ENCODE assay signal across 8 cellular contexts in the genomic region with DNA sequence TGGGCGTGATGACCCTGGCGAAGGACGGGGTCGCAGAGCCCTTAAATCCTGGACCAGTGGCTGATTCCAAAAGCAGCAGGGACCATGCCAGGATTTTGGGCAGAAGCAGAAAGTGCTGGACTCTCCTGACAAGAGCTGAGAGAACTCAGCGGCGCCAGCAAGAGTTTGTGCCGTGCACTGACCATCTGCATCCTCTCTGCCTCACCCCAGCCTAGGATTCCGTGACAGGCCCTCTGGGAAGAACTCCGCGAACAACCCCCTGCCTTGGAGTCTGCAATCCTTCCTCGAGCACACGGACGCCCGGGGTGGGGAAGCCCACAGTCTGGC. TPM values are rescaled to one million over a fixed set of nuclear protein-coding genes. Genes with fewer than 3 reads are reported as not detected.
DNase-seq lines count a peak whose midpoint lies in the region; ATAC-seq, FAIRE-seq and TF ChIP-seq lines count a peak whose summit lies in the region.

No MANE protein-coding gene starts in this region.

- H3K9ac ChIP-seq in astrocyte (ENCODE audit: low read length), result peak overlapping the region; percentile 96

- H3K4me3 ChIP-seq in astrocyte (ENCODE audit: insufficient read depth, low read depth, low read length) (peak overlapping the region; percentile 89), thoracic aorta (peak overlapping the region; percentile 89)

- ATAC-seq in thoracic aorta (ENCODE audit: insufficient number of reproducible peaks, low FRiP score, low read depth) (no peak), GM19467 (IDR thresholded peaks at IDR 0.05; ENCODE audit: unreplicated experiment) (no peak), GM19397 (IDR thresholded peaks at IDR 0.05; ENCODE audit: unreplicated experiment) (no peak)

- no peak for FAIRE-seq in astrocyte (lab: Jason Lieb, UNC)

- H3K36me3 ChIP-seq in astrocyte (ENCODE audit: insufficient read depth, low read length) (peaks cover 6% of the 10 kb centered on the region), thoracic aorta (peaks cover 16% of the 10 kb centered on the region)

- H2AFZ ChIP-seq in astrocyte (ENCODE audit: low read depth, low read length), result peak overlapping the region; percentile 95

- no peak for DNase-seq in T-helper 2 cell treated with Interferon-gamma antibody and Interleukin-4, amounts not matched to agents 5 μg/mL and 100 μg/mL, for 36 hours (ENCODE audit: low spot score)
- DNase-seq in T-helper 2 cell (no peak), astrocyte (ENCODE audit: low read depth) (peak; percentile 16), thoracic aorta (ENCODE audit: low spot score) (no peak)
- DNase-seq in effector CD4-positive, alpha-beta T cell, result no peak

- H3K4me1 Mint-ChIP-seq in T-helper 2 cell treated with Interferon-gamma antibody and Interleukin-4, amounts not matched to agents 5 μg/mL and 100 μg/mL, for 36 hours (ENCODE audit: low read depth), result peaks cover 11% of the 10 kb centered on the region
- peaks cover 4% of the 10 kb centered on the region for H3K4me1 Mint-ChIP-seq in astrocyte (ENCODE audit: low read depth, unreplicated experiment)

- H3K4me1 ChIP-seq in astrocyte (ENCODE audit: insufficient read depth, low read length) (peaks cover 7% of the 10 kb centered on the region), thoracic aorta (ENCODE audit: control insufficient read depth in 1 of 2, low read depth in 2 of 2) (peaks cover 7 to 26% of the 10 kb centered on the region in 2 donors)

- H3K27me3 ChIP-seq in astrocyte (ENCODE audit: insufficient read depth, low read length) (no peaks in the 10 kb centered on the region), layer of hippocampus (ENCODE audit: control insufficient read depth, insufficient read depth, low read length) (no peaks in the 10 kb centered on the region), thoracic aorta (replicated peaks; ENCODE audit: insufficient read depth) (no peaks in the 10 kb centered on the region)

- H3K9me3 ChIP-seq in astrocyte (ENCODE audit: insufficient read depth, low read depth, low read length), result no peaks in the 10 kb centered on the region
- no peaks in the 10 kb centered on the region for H3K9me3 ChIP-seq in thoracic aorta

- H3K9me3 Mint-ChIP-seq in T-helper 2 cell treated with Interferon-gamma antibody and Interleukin-4, amounts not matched to agents 5 μg/mL and 100 μg/mL, for 36 hours, result no peaks in the 10 kb centered on the region
- no peaks in the 10 kb centered on the region for H3K9me3 Mint-ChIP-seq in astrocyte (ENCODE audit: unreplicated experiment)

- no peaks in the 10 kb centered on the region for H4K20me1 ChIP-seq in astrocyte (ENCODE audit: insufficient read depth, low read length)

- peaks cover 6% of the 10 kb centered on the region for H3K27me3 Mint-ChIP-seq in T-helper 2 cell treated with Interferon-gamma antibody and Interleukin-4, amounts not matched to agents 5 μg/mL and 100 μg/mL, for 36 hours (ENCODE audit: low read depth)
- H3K27me3 Mint-ChIP-seq in astrocyte (ENCODE audit: low read depth, unreplicated experiment), result peaks cover 2% of the 10 kb centered on the region

- H3K4me2 ChIP-seq in astrocyte (ENCODE audit: low read length), result peak overlapping the region; percentile 98

- H3K4me3 Mint-ChIP-seq in T-helper 2 cell treated with Interferon-gamma antibody and Interleukin-4, amounts not matched to agents 5 μg/mL and 100 μg/mL, for 36 hours, result peak overlapping the region; percentile 90
- peak overlapping the region; percentile 97 for H3K4me3 Mint-ChIP-seq in astrocyte (ENCODE audit: unreplicated experiment)

- peak overlapping the region; percentile 96 for H3K27ac Mint-ChIP-seq in T-helper 2 cell treated with Interferon-gamma antibody and Interleukin-4, amounts not matched to agents 5 μg/mL and 100 μg/mL, for 36 hours
- peak overlapping the region; percentile 86 for H3K27ac Mint-ChIP-seq in astrocyte (ENCODE audit: unreplicated experiment)

- TF ChIP-seq CTCF in astrocyte (IDR thresholded peaks at IDR 0.05; ENCODE audit: insufficient read depth, low read depth, low read length), result no peak
- no peak for TF ChIP-seq CTCF in thoracic aorta (IDR thresholded peaks at IDR 0.05)

- H3K79me2 ChIP-seq in astrocyte (ENCODE audit: insufficient read depth, low read length), result peaks cover 17% of the 10 kb centered on the region

- peaks cover 19% of the 10 kb centered on the region for H3K36me3 Mint-ChIP-seq in T-helper 2 cell treated with Interferon-gamma antibody and Interleukin-4, amounts not matched to agents 5 μg/mL and 100 μg/mL, for 36 hours (ENCODE audit: low read depth)
- no peaks in the 10 kb centered on the region for H3K36me3 Mint-ChIP-seq in astrocyte (ENCODE audit: low read depth, unreplicated experiment)

- H3K27ac ChIP-seq in astrocyte (ENCODE audit: low read depth, low read length) (no peak overlapping the region), layer of hippocampus (ENCODE audit: low read depth, low read length) (peak overlapping the region; percentile 68), thoracic aorta (peak overlapping the region; percentile 77 to 83)

RNA-seq across cellular contexts. Expression of gene NDUFV1, which starts 0.6 kb away (rescaled TPM):
- total RNA-seq in astrocyte (117 and 118 TPM in 2 replicates), thoracic aorta (100 to 1,000 TPM; 240 to 252 TPM)

RNA-seq across cellular contexts. Expression of gene GSTP1, which starts 22.5 kb away (rescaled TPM):
- total RNA-seq in astrocyte (1,173 and 1,365 TPM in 2 replicates), thoracic aorta (100 to 1,000 TPM; 272 to 744 TPM)

RNA-seq across cellular contexts. Expression of gene NUDT8, which starts 23.6 kb away (rescaled TPM):
- 3.0 and 4.5 TPM in 2 replicates for total RNA-seq in astrocyte
- total RNA-seq in thoracic aorta, result 1 to 10 TPM; 5.7 to 6.1 TPM

RNA-seq across cellular contexts. Expression of gene TBX10, which starts 33.5 kb away (rescaled TPM):
- total RNA-seq in astrocyte (not detected in 2 replicates), thoracic aorta (not detected)

RNA-seq across cellular contexts. Expression of gene ACY3, which starts 44.4 kb away (rescaled TPM):
- total RNA-seq in astrocyte (not detected in 2 replicates), thoracic aorta (not detected)
